ENCODE assay signal across 21 cellular contexts in the genomic region with DNA sequence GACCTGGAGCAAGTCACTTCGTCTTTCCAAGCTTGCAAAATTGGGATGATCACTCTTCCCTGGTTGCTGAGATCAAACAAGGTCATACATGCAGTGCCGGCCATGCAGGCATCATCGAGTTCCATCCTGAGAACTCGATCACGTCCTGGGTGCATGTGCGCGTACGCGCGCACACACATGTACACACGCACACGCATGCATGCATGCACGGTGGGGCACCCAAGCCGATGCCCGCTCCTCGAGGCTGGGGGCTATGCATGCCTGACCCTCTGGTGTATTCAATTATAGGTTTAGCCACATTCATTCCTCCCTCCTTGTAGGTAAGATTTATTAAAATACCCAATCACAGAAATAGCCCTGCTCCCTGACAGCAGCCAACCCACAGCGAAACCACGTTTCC. TPM values are rescaled to one million over a fixed set of nuclear protein-coding genes. Genes with fewer than 3 reads are reported as not detected.
A peak's percentile ranks its signal among the peaks of the same experiment; 100 is the strongest.
DNase-seq lines count a peak whose midpoint lies in the region; ATAC-seq and TF ChIP-seq lines count a peak whose summit lies in the region.
"Had no signal": no experiment of that assay in that cellular context is flagged by ENCODE, and none has a peak within 500 bp of the region (broad histone marks: within the 10 kb centered on the region; RNA-seq: fewer than 3 reads in every experiment).

No MANE protein-coding gene starts in this region.

- H3K4me2 ChIP-seq in BLaER1 treated with 17β-estradiol and CSF1 and Interleukin-3, amounts not matched to agents 10 nM and 100 nM, result peak overlapping the region in 8 of 11 experiments; percentile 13 to 56 (median 38); a peak in 14 of 22 replicates
- H3K4me2 ChIP-seq in neuronal stem cell (ENCODE audit: insufficient read depth, low read length, poor library complexity, severe bottlenecking) (no peak overlapping the region), smooth muscle cell (no peak overlapping the region)
- H3K4me2 ChIP-seq: A549 had no signal

- no peaks in the 10 kb centered on the region for H3K36me3 Mint-ChIP-seq in glutamatergic neuron (ENCODE audit: unreplicated experiment)
- H3K36me3 Mint-ChIP-seq in activated CD8-positive, alpha-beta memory T cell treated with anti-CD3 and anti-CD28 coated beads, Interleukin-2, amount 10 ng/mL, durations not matched to agents 7 days and 5 days, result no peaks in the 10 kb centered on the region
- H3K36me3 Mint-ChIP-seq: CD4-positive, CD25-positive, alpha-beta regulatory T cell; CD8-positive, alpha-beta T cell had no signal

- H3K4me3 ChIP-seq in left ventricle myocardium inferior (no peak overlapping the region), neuronal stem cell (ENCODE audit: low read length in 2 of 2) (no peak overlapping the region), smooth muscle cell (no peak overlapping the region)
- no peak overlapping the region for H3K4me3 ChIP-seq in BLaER1 treated with 17β-estradiol and CSF1 and Interleukin-3, amounts not matched to agents 10 nM and 100 nM
- H3K4me3 ChIP-seq: A549, GM23248 had no signal

- H3K79me2 ChIP-seq in smooth muscle cell (ENCODE audit: low read depth), result no peaks in the 10 kb centered on the region

- H2BK5ac ChIP-seq in neuronal stem cell (ENCODE audit: low read length), result no peak overlapping the region

- H3K36me3 ChIP-seq in left ventricle myocardium inferior (no peaks in the 10 kb centered on the region), neuronal stem cell (replicated peaks in 1 of 2; ENCODE audit: control insufficient read depth in 2 of 2, insufficient read depth in 2 of 2, low read length in 2 of 2) (no peaks in the 10 kb centered on the region), smooth muscle cell (ENCODE audit: low read depth) (no peaks in the 10 kb centered on the region)
- no peaks in the 10 kb centered on the region for H3K36me3 ChIP-seq in BLaER1 treated with 17β-estradiol and CSF1 and Interleukin-3, amounts not matched to agents 10 nM and 100 nM
- H3K36me3 ChIP-seq: BE2C had no signal

- no peak overlapping the region for H2BK12ac ChIP-seq in neuronal stem cell (ENCODE audit: low read length)

- H3K9ac ChIP-seq in BLaER1 treated with 17β-estradiol and CSF1 and Interleukin-3, amounts not matched to agents 10 nM and 100 nM, result no peak overlapping the region
- H3K9ac ChIP-seq in neuronal stem cell (ENCODE audit: low read depth, low read length, poor library complexity) (no peak overlapping the region), smooth muscle cell (ENCODE audit: low read depth) (no peak overlapping the region)
- H3K9ac ChIP-seq: GM23248 had no signal

- H4K8ac ChIP-seq in neuronal stem cell (ENCODE audit: low read depth, low read length), result no peak overlapping the region

- CTCF ChIA-PET in activated CD8-positive, alpha-beta memory T cell treated with anti-CD3 and anti-CD28 coated beads, Interleukin-2, amount 10 ng/mL, durations not matched to agents 7 days and 5 days (lab: Charles Lee), result interaction anchor here (1.7 kb wide), 1 partner anchor 50 kb away, joined by 5 read pairs; no protein-coding TSS in a partner anchor

- H3K27me3 ChIP-seq in left ventricle myocardium inferior (ENCODE audit: low read depth), result peaks cover 37% of the 10 kb centered on the region
- H3K27me3 ChIP-seq in BLaER1 treated with 17β-estradiol and CSF1 and Interleukin-3, amounts not matched to agents 10 nM and 100 nM, result no peaks in the 10 kb centered on the region
- H3K27me3 ChIP-seq in neuronal stem cell (ENCODE audit: control insufficient read depth in 3 of 3, insufficient read depth in 3 of 3, low read depth in 1 of 3, low read length in 3 of 3), result no peaks in the 10 kb centered on the region
- no peaks in the 10 kb centered on the region for H3K27me3 ChIP-seq in smooth muscle cell (ENCODE audit: low read depth)
- H3K27me3 ChIP-seq: BE2C had no signal

- H2BK15ac ChIP-seq in neuronal stem cell (ENCODE audit: low read length), result peak overlapping the region; percentile 71

- WGBS in neuronal stem cell (ENCODE audit: extremely low coverage in 2 of 2, insufficient read length in 2 of 2, insufficient replicate concordance in 1 of 2), 2 donors, result 100% methylated on average over 1 of the region's 18 CpGs; no CpG with 5 or more reads in 1 of the 2 donors
- WGBS in smooth muscle cell (ENCODE audit: low lambda C conversion rate), result 96% methylated on average over 18 of the region's 18 CpGs

- H3K4me1 ChIP-seq in left ventricle myocardium inferior (peaks cover 11% of the 10 kb centered on the region), neuronal stem cell (ENCODE audit: control insufficient read depth in 2 of 2, insufficient read depth in 1 of 2, low read depth in 1 of 2, low read length in 2 of 2) (peaks cover 0 to 6% of the 10 kb centered on the region in 2 donors), smooth muscle cell (ENCODE audit: low read depth) (no peaks in the 10 kb centered on the region)
- H3K4me1 ChIP-seq in BLaER1 treated with 17β-estradiol and CSF1 and Interleukin-3, amounts not matched to agents 10 nM and 100 nM, result peaks cover 12 to 32% (median 22%) of the 10 kb centered on the region in 10 experiments
- H3K4me1 ChIP-seq: BE2C, Caco-2 had no signal

- no peak for TF ChIP-seq CTCF in left ventricle myocardium inferior (IDR thresholded peaks at IDR 0.05; ENCODE audit: borderline replicate concordance)
- no peak for TF ChIP-seq CTCF in glutamatergic neuron (IDR thresholded peaks at IDR 0.05; ENCODE audit: partially characterized antibody, unreplicated experiment)
- no peak for TF ChIP-seq CTCF in smooth muscle cell (IDR thresholded peaks at IDR 0.05; ENCODE audit: borderline replicate concordance, insufficient read depth, poor library complexity, severe bottlenecking)

- H3K4me3 Mint-ChIP-seq in glutamatergic neuron (ENCODE audit: unreplicated experiment), result no peak overlapping the region
- H3K4me3 Mint-ChIP-seq in activated CD8-positive, alpha-beta memory T cell treated with anti-CD3 and anti-CD28 coated beads, Interleukin-2, amount 10 ng/mL, durations not matched to agents 7 days and 5 days, result no peak overlapping the region
- H3K4me3 Mint-ChIP-seq: CD4-positive, CD25-positive, alpha-beta regulatory T cell; CD8-positive, alpha-beta T cell had no signal

- no peak overlapping the region for H2BK120ac ChIP-seq in neuronal stem cell (ENCODE audit: low read depth, low read length)

- no peak overlapping the region for H2AK5ac ChIP-seq in neuronal stem cell (ENCODE audit: low read depth, low read length)

- no peak overlapping the region for H3K14ac ChIP-seq in neuronal stem cell (ENCODE audit: low read length)

- H2AFZ ChIP-seq in neuronal stem cell (ENCODE audit: low read length) (no peak overlapping the region), smooth muscle cell (ENCODE audit: low read depth) (no peak overlapping the region)
- H2AFZ ChIP-seq: GM23248 had no signal

- H3K27ac Mint-ChIP-seq in glutamatergic neuron (ENCODE audit: unreplicated experiment), result no peak overlapping the region
- H3K27ac Mint-ChIP-seq in activated CD8-positive, alpha-beta memory T cell treated with anti-CD3 and anti-CD28 coated beads, Interleukin-2, amount 10 ng/mL, durations not matched to agents 7 days and 5 days, result no peak overlapping the region
- H3K27ac Mint-ChIP-seq: CD4-positive, CD25-positive, alpha-beta regulatory T cell; CD8-positive, alpha-beta T cell had no signal

- H3F3A ChIP-seq in smooth muscle cell (ENCODE audit: low read depth), result no peaks in the 10 kb centered on the region

- H3K9me3 ChIP-seq in left ventricle myocardium inferior (replicated peaks), result no peaks in the 10 kb centered on the region
- no peaks in the 10 kb centered on the region for H3K9me3 ChIP-seq in BLaER1 treated with 17β-estradiol and CSF1 and Interleukin-3, amounts not matched to agents 10 nM and 100 nM (replicated peaks in 1 of 11)
- H3K9me3 ChIP-seq in neuronal stem cell (replicated peaks in 1 of 2; ENCODE audit: control insufficient read depth in 2 of 2, insufficient read depth in 1 of 2, low read depth in 1 of 2, low read length in 2 of 2), result no peaks in the 10 kb centered on the region
- no peaks in the 10 kb centered on the region for H3K9me3 ChIP-seq in smooth muscle cell (replicated peaks; ENCODE audit: low read depth)
- H3K9me3 ChIP-seq: A549, BE2C, Caco-2 had no signal

- DNase-seq in Right ventricle myocardium inferior (ENCODE audit: missing footprints), result peak; percentile 63
- DNase-seq in left ventricle myocardium inferior, result no peak
- DNase-seq in glutamatergic neuron, result peak; percentile 0
- DNase-seq in neuronal stem cell (ENCODE audit: low spot score), result no peak
- no peak for DNase-seq in smooth muscle cell (lab: John Stamatoyannopoulos, UW; ENCODE audit: unreplicated experiment)
- no peak for DNase-seq in activated CD8-positive, alpha-beta memory T cell treated with anti-CD3 and anti-CD28 coated beads, Interleukin-2, amount 10 ng/mL, durations not matched to agents 7 days and 5 days
- DNase-seq: 8988T; ACHN; AML-193; BE2C; Caco-2; CD4-positive, CD25-positive, alpha-beta regulatory T cell; CD8-positive, alpha-beta T cell; DMS153; DND-41; GM23248; H7; HCEC 1CT had no signal

- no peak for ATAC-seq in Right ventricle myocardium inferior
- ATAC-seq in activated CD8-positive, alpha-beta memory T cell treated with anti-CD3 and anti-CD28 coated beads, Interleukin-2, amount 10 ng/mL, durations not matched to agents 7 days and 5 days, result no peak
- ATAC-seq: A549; CD8-positive, alpha-beta T cell had no signal

- H3K79me1 ChIP-seq in neuronal stem cell (ENCODE audit: low read depth, low read length), result no peaks in the 10 kb centered on the region

- peak overlapping the region; percentile 56 for H4K91ac ChIP-seq in neuronal stem cell (ENCODE audit: low read depth, low read length, poor library complexity)

- peaks cover 20% of the 10 kb centered on the region for H3K4me1 Mint-ChIP-seq in glutamatergic neuron (ENCODE audit: low read depth, unreplicated experiment)
- peaks cover 12% of the 10 kb centered on the region for H3K4me1 Mint-ChIP-seq in activated CD8-positive, alpha-beta memory T cell treated with anti-CD3 and anti-CD28 coated beads, Interleukin-2, amount 10 ng/mL, durations not matched to agents 7 days and 5 days

- peaks cover 7% of the 10 kb centered on the region for H3K9me3 Mint-ChIP-seq in glutamatergic neuron (ENCODE audit: unreplicated experiment)
- no peaks in the 10 kb centered on the region for H3K9me3 Mint-ChIP-seq in activated CD8-positive, alpha-beta memory T cell treated with anti-CD3 and anti-CD28 coated beads, Interleukin-2, amount 10 ng/mL, durations not matched to agents 7 days and 5 days (ENCODE audit: low read depth)
- H3K9me3 Mint-ChIP-seq: CD4-positive, CD25-positive, alpha-beta regulatory T cell; CD8-positive, alpha-beta T cell had no signal

- intact Hi-C loops in Right ventricle myocardium inferior (cut with DNase I) (no loop called here), left ventricle myocardium inferior (cut with micrococcal nuclease) (no loop called here)

- H3K18ac ChIP-seq in neuronal stem cell (ENCODE audit: low read length), result peak overlapping the region; percentile 61

- no peak overlapping the region for H3K23ac ChIP-seq in neuronal stem cell (ENCODE audit: low read depth, low read length, poor library complexity)

- no peak overlapping the region for H3K27ac ChIP-seq in left ventricle myocardium inferior (replicated peaks)
- H3K27ac ChIP-seq in BLaER1 treated with 17β-estradiol and CSF1 and Interleukin-3, amounts not matched to agents 10 nM and 100 nM, result no peak overlapping the region
- no peak overlapping the region for H3K27ac ChIP-seq in neuronal stem cell (replicated peaks; ENCODE audit: low read length)
- no peak overlapping the region for H3K27ac ChIP-seq in smooth muscle cell (ENCODE audit: low read depth)
- H3K27ac ChIP-seq: A549, C4-2B, GM23248 had no signal

- H3K27me3 Mint-ChIP-seq in glutamatergic neuron (ENCODE audit: unreplicated experiment), result peaks cover 5% of the 10 kb centered on the region
- H3K27me3 Mint-ChIP-seq in activated CD8-positive, alpha-beta memory T cell treated with anti-CD3 and anti-CD28 coated beads, Interleukin-2, amount 10 ng/mL, durations not matched to agents 7 days and 5 days, result peaks cover 30% of the 10 kb centered on the region

- H3K4ac ChIP-seq in neuronal stem cell (ENCODE audit: low read length), result no peak overlapping the region

- H4K20me1 ChIP-seq in BLaER1 treated with 17β-estradiol and CSF1 and Interleukin-3, amounts not matched to agents 10 nM and 100 nM, result no peaks in the 10 kb centered on the region
- H4K20me1 ChIP-seq in smooth muscle cell (ENCODE audit: low read depth), result no peaks in the 10 kb centered on the region

RNA-seq across cellular contexts. Expression of a gene that starts 26.0 kb away (rescaled TPM):
- total RNA-seq in Right ventricle myocardium inferior (61.7 TPM), left ventricle myocardium inferior (55.4 TPM), glutamatergic neuron (ENCODE audit: unreplicated experiment) (28.7 TPM), smooth muscle cell (20.2 and 29.6 TPM in 2 replicates)
- polyA plus RNA-seq in neuronal stem cell (2013, experiment 1 of 2), result 27.4 TPM
- 27.9 TPM for polyA plus RNA-seq in neuronal stem cell (2013, experiment 2 of 2)
- 43.1 and 51.7 TPM in 2 replicates for polyA plus RNA-seq in smooth muscle cell
- 10 to 100 TPM; 35.4 to 40.9 TPM for total RNA-seq in activated CD8-positive, alpha-beta memory T cell treated with anti-CD3 and anti-CD28 coated beads, Interleukin-2, amount 10 ng/mL, durations not matched to agents 7 days and 5 days

RNA-seq across cellular contexts. Expression of a gene that starts 26.3 kb away (rescaled TPM):
- total RNA-seq in Right ventricle myocardium inferior, result 11.8 TPM
- 8.4 TPM for total RNA-seq in left ventricle myocardium inferior
- 53.6 TPM for total RNA-seq in glutamatergic neuron (ENCODE audit: unreplicated experiment)
- polyA plus RNA-seq in neuronal stem cell (2013, experiment 1 of 2), result 25.4 TPM
- 26.4 TPM for polyA plus RNA-seq in neuronal stem cell (2013, experiment 2 of 2)
- 13.9 and 21.1 TPM in 2 replicates for total RNA-seq in smooth muscle cell
- 11.8 and 16.3 TPM in 2 replicates for polyA plus RNA-seq in smooth muscle cell
- 10 to 100 TPM; 21.7 to 27.4 TPM for total RNA-seq in activated CD8-positive, alpha-beta memory T cell treated with anti-CD3 and anti-CD28 coated beads, Interleukin-2, amount 10 ng/mL, durations not matched to agents 7 days and 5 days

Comparison
In these comparisons a context has a peak if more than half of its experiments do, and no peak if none do; other contexts are left out.
1. DNase-seq: peak in Right ventricle myocardium inferior (single experiment) and glutamatergic neuron (single experiment); none in left ventricle myocardium inferior (single experiment), neuronal stem cell (single experiment), smooth muscle cell (single experiment) and activated CD8-positive, alpha-beta memory T cell treated with anti-CD3 and anti-CD28 coated beads, Interleukin-2, amount 10 ng/mL, durations not matched to agents 7 days and 5 days (single experiment).
2. H3K4me2 ChIP-seq: peak in BLaER1 treated with 17β-estradiol and CSF1 and Interleukin-3, amounts not matched to agents 10 nM and 100 nM (8 of 11); none in neuronal stem cell (single experiment) and smooth muscle cell (single experiment).